ENCODE assay signal across 8 cellular contexts in genomic region chr19:43934055-43934984, GRCh38. TPM values are rescaled to one million over a fixed set of nuclear protein-coding genes. Genes with fewer than 3 reads are reported as not detected.
A peak's percentile ranks its signal among the peaks of the same experiment; 100 is the strongest.
DNase-seq lines count a peak whose midpoint lies in the region; ATAC-seq and TF ChIP-seq lines count a peak whose summit lies in the region.

No MANE protein-coding gene starts in this region.

- peaks cover 0 to 24% of the 10 kb centered on the region in 2 donors for H3K4me1 ChIP-seq in right atrium auricular region
- H3K4me1 ChIP-seq in psoas muscle = peaks cover 14% of the 10 kb centered on the region

- H3K4me3 ChIP-seq in right atrium auricular region (peak overlapping the region; percentile 61 to 63), foreskin fibroblast (ENCODE audit: low read depth in 1 of 2, low read length in 2 of 2) (peak overlapping the region; percentile 73 to 80), psoas muscle (peak overlapping the region; percentile 87)

- intact Hi-C loops in Right ventricle myocardium inferior (cut with DNase I) = loop anchor here (10.0 kb wide), 1 partner anchor 180 kb away; the partner anchor contains the start of gene SMG9
- intact Hi-C loops in psoas muscle (cut with DNase I) = loop anchor here in 1 of 2 donors (2.0 kb wide), 1 partner anchor 16 kb away; the partner anchor contains the start of gene ZNF221

- TF ChIP-seq CTCF in right atrium auricular region (IDR thresholded peaks at IDR 0.05) (no peak), foreskin fibroblast (IDR thresholded peaks at IDR 0.05; ENCODE audit: low read depth, low read length) (no peak), psoas muscle (IDR thresholded peaks at IDR 0.05) (no peak)

- H3K27me3 ChIP-seq in right atrium auricular region = no peaks in the 10 kb centered on the region
- no peaks in the 10 kb centered on the region for H3K27me3 ChIP-seq in psoas muscle (ENCODE audit: insufficient read depth in 3 of 3, low read length in 2 of 3)

- no peaks in the 10 kb centered on the region for H3K9me3 ChIP-seq in right atrium auricular region
- peaks cover 6% of the 10 kb centered on the region for H3K9me3 ChIP-seq in psoas muscle

- WGBS in psoas muscle, 3 donors = 7 to 13% (median 9%) methylated on average over 15 of the region's 15 CpGs

- ATAC-seq in Right ventricle myocardium inferior (no peak), psoas muscle (no peak), GM18868 (IDR thresholded peaks at IDR 0.05; ENCODE audit: unreplicated experiment) (no peak)

- peaks cover 36% of the 10 kb centered on the region for H3K36me3 ChIP-seq in right atrium auricular region
- peaks cover 7 to 40% of the 10 kb centered on the region in 2 donors for H3K36me3 ChIP-seq in psoas muscle (ENCODE audit: insufficient read depth in 1 of 2, low read depth in 1 of 2)

- DNase-seq in right atrium auricular region (ENCODE audit: low spot score) (no peak), Right ventricle myocardium inferior (ENCODE audit: missing footprints) (no peak), UCSD-AML1 (lab: John Stamatoyannopoulos, UW; ENCODE audit: unreplicated experiment) (peak; percentile 10), foreskin fibroblast (peak in 1 of 2 donors; percentile 22), psoas muscle (no peak)
- no peak for DNase-seq in stimulated activated naive CD4-positive, alpha-beta T cell treated with Interleukin-2 at 50 U/mL for 16 hours (lab: John Stamatoyannopoulos, UW)
- no peak for DNase-seq in stimulated activated CD4-positive, alpha-beta T cell treated with anti-CD3 and anti-CD28 coated beads, Interleukin-1b, Interleukin-23, amount 100 ng/mL, for 48 hours

- peak overlapping the region; percentile 76 to 80 for H3K27ac ChIP-seq in right atrium auricular region
- H3K27ac ChIP-seq in psoas muscle = peak overlapping the region; percentile 85

RNA-seq across cellular contexts. Expression of gene ZNF45, which starts 0.8 kb away (rescaled TPM):
- 1 to 10 TPM; 5.8 to 7.2 TPM for total RNA-seq in right atrium auricular region
- 7.8 TPM for total RNA-seq in Right ventricle myocardium inferior
- total RNA-seq in psoas muscle = 1 to 10 TPM; 3.5 to 9.5 (median 4.9) TPM
- polyA plus RNA-seq in psoas muscle = 1 to 10 TPM; 2.0 to 7.2 (median 2.3) TPM

RNA-seq across cellular contexts. Expression of gene ZNF221, which starts 16.7 kb away (rescaled TPM):
- total RNA-seq in right atrium auricular region (1 to 10 TPM; 3.0 to 4.1 TPM), Right ventricle myocardium inferior (3.9 TPM), psoas muscle (1 to 10 TPM in 2 of 4 donors, under 1 TPM in 2; 0.54 to 2.5 (median 1.2) TPM)
- under 1 TPM; 0.23 to 0.93 (median 0.75) TPM for polyA plus RNA-seq in psoas muscle

RNA-seq across cellular contexts. Expression of gene ZNF155, which starts 49.7 kb away (rescaled TPM):
- total RNA-seq in right atrium auricular region (1 to 10 TPM; 3.4 to 5.7 TPM), Right ventricle myocardium inferior (7.6 TPM), psoas muscle (1 to 10 TPM; 1.5 to 4.0 (median 2.5) TPM)
- 1 to 10 TPM; 1.5 to 2.3 (median 1.6) TPM for polyA plus RNA-seq in psoas muscle

RNA-seq across cellular contexts. Expression of gene ZNF404, which starts 50.6 kb away (rescaled TPM):
- total RNA-seq in right atrium auricular region = 1 to 10 TPM; 2.6 to 3.3 TPM
- total RNA-seq in Right ventricle myocardium inferior = 7.6 TPM
- total RNA-seq in psoas muscle = 1 to 10 TPM in 2 of 4 donors, under 1 TPM in 2; 0.67 to 2.2 (median 1.3) TPM
- 1 to 10 TPM in 1 of 3 donors, under 1 TPM in 2; 0.27 to 3.8 (median 0.76) TPM for polyA plus RNA-seq in psoas muscle
